Comparison of ENCODE assay signal across 19 cellular contexts in the genomic region with DNA sequence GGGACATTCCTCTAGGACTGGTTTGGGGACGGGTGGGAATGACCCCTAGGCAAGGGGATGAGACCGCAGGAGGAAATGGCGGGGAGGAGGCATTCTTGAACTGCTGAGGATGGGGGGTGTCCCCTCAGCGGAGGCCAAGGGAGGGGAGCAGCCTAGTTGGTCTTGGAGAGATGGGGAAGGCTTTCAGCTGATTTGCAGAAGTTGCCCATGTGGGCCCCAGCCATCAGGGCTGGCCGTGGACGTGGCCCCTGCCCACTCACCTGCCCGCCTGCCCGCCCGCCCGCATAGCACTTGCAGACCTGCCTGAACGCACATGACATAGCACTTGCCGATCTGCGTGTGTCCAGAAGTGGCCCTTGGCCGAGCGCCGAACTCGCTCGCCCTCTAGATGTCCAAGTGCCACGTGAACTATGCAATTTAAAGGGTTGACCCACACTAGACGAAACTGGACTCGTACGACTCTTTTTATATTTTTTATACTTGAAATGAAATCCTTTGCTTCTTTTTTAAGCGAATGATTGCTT. TPM values are rescaled to one million over a fixed set of nuclear protein-coding genes. Genes with fewer than 3 reads are reported as not detected.
DNase-seq lines count a peak whose midpoint lies in the region; ATAC-seq and TF ChIP-seq lines count a peak whose summit lies in the region.
"Had no signal": no experiment of that assay in that cellular context is flagged by ENCODE, and none has a peak within 500 bp of the region (broad histone marks: within the 10 kb centered on the region; RNA-seq: fewer than 3 reads in every experiment).

No MANE protein-coding gene starts in this region.

- no peak overlapping the region for H3K9ac ChIP-seq in trophoblast cell (ENCODE audit: low read length)

- TF ChIP-seq POLR2A in GM18505 (IDR thresholded peaks at IDR 0.05; ENCODE audit: borderline replicate concordance, extremely low read depth, insufficient read depth, insufficient read length), result no peak

- no peak overlapping the region for H2BK12ac ChIP-seq in trophoblast cell (ENCODE audit: low read length)

- H3K27me3 ChIP-seq in heart right ventricle (peaks cover 8 to 43% (median 36%) of the 10 kb centered on the region in 7 donors), lower lobe of right lung (ENCODE audit: low read depth) (peaks cover 34% of the 10 kb centered on the region), trophoblast cell (ENCODE audit: insufficient read depth, low read length) (peaks cover 37% of the 10 kb centered on the region), upper lobe of right lung (peaks cover 9% of the 10 kb centered on the region)

- H3K4me2 ChIP-seq in trophoblast cell (ENCODE audit: low read length), result no peak overlapping the region
- H3K4me2 ChIP-seq: A549, GM23338 had no signal

- H3K18ac ChIP-seq in trophoblast cell (ENCODE audit: low read length), result no peak overlapping the region

- H3K23ac ChIP-seq in trophoblast cell (ENCODE audit: low read length), result no peak overlapping the region

- DNase-seq in Right ventricle myocardium inferior (ENCODE audit: missing footprints), result peak; percentile 50
- DNase-seq in heart right ventricle, result no peak
- peak; percentile 78 for DNase-seq in lower lobe of right lung
- peak; percentile 57 to 67 for DNase-seq in trophoblast cell
- DNase-seq in upper lobe of right lung, result peak; percentile 82
- DNase-seq in COR-L47 (lab: John Stamatoyannopoulos, UW), result no peak
- DNase-seq: AML-193; CD4-positive, alpha-beta T cell; DMS153; DMS79; GDM1; HCEC 1CT had no signal

- ATAC-seq in Right ventricle myocardium inferior (no peak), heart right ventricle (no peak), lower lobe of right lung (peak in 1 of 2 donors; percentile 35), upper lobe of right lung (peak; percentile 26), GM18505 (IDR thresholded peaks at IDR 0.05; ENCODE audit: unreplicated experiment) (no peak), HG03571 (IDR thresholded peaks at IDR 0.05; ENCODE audit: unreplicated experiment) (no peak)
- ATAC-seq: A549, GM23338 had no signal

- no peak overlapping the region for H2AK5ac ChIP-seq in trophoblast cell (ENCODE audit: low read length)

- no peak overlapping the region for H3K4me3 ChIP-seq in heart right ventricle
- H3K4me3 ChIP-seq in lower lobe of right lung, result no peak overlapping the region
- H3K4me3 ChIP-seq in trophoblast cell (ENCODE audit: low read depth, low read length), result no peak overlapping the region
- no peak overlapping the region for H3K4me3 ChIP-seq in upper lobe of right lung
- H3K4me3 ChIP-seq: A549, GM23338 had no signal

- intact Hi-C loops in Right ventricle myocardium inferior (cut with DNase I), result no loop called here
- intact Hi-C loops in heart right ventricle (cut with DNase I), result no loop called here
- intact Hi-C loops in lower lobe of right lung (cut with DNase I), result no loop called here
- intact Hi-C loops in upper lobe of right lung (cut with DNase I), result no loop called here

- H3K9me3 ChIP-seq in heart right ventricle, result no peaks in the 10 kb centered on the region
- no peaks in the 10 kb centered on the region for H3K9me3 ChIP-seq in lower lobe of right lung
- peaks cover 13% of the 10 kb centered on the region for H3K9me3 ChIP-seq in trophoblast cell (ENCODE audit: insufficient read depth, low read depth, low read length)
- no peaks in the 10 kb centered on the region for H3K9me3 ChIP-seq in upper lobe of right lung
- H3K9me3 ChIP-seq: A549 had no signal

- no peak overlapping the region for H2AFZ ChIP-seq in trophoblast cell (ENCODE audit: insufficient read depth, low read length, poor library complexity)
- H2AFZ ChIP-seq: GM23338 had no signal

- H4K12ac ChIP-seq in trophoblast cell (ENCODE audit: low read depth, low read length), result no peak overlapping the region

- no peak overlapping the region for H2BK5ac ChIP-seq in trophoblast cell (ENCODE audit: low read depth, low read length, poor library complexity)

- no peak overlapping the region for H3K4ac ChIP-seq in trophoblast cell (ENCODE audit: low read depth, low read length)

- WGBS in heart right ventricle, 2 donors, result 93 to 95% methylated on average over 23 of the region's 23 CpGs
- WGBS in trophoblast cell (ENCODE audit: extremely low coverage, insufficient coverage, insufficient read length), result no CpG with 5 or more reads among the region's 23 CpGs

- peaks cover 3 to 23% (median 17%) of the 10 kb centered on the region in 9 donors for H3K4me1 ChIP-seq in heart right ventricle
- H3K4me1 ChIP-seq in lower lobe of right lung, result peaks cover 26% of the 10 kb centered on the region
- H3K4me1 ChIP-seq in trophoblast cell (ENCODE audit: control insufficient read depth in 1 of 2, insufficient read depth in 2 of 2, low read length in 2 of 2), result no peaks in the 10 kb centered on the region
- H3K4me1 ChIP-seq in upper lobe of right lung, result peaks cover 15% of the 10 kb centered on the region

- H3K36me3 ChIP-seq in heart right ventricle, result no peaks in the 10 kb centered on the region
- H3K36me3 ChIP-seq in lower lobe of right lung, result peaks cover 4% of the 10 kb centered on the region
- no peaks in the 10 kb centered on the region for H3K36me3 ChIP-seq in trophoblast cell (ENCODE audit: control insufficient read depth in 1 of 2, insufficient read depth in 2 of 2, low read length in 2 of 2)
- no peaks in the 10 kb centered on the region for H3K36me3 ChIP-seq in upper lobe of right lung

- TF ChIP-seq CTCF in heart right ventricle (IDR thresholded peaks at IDR 0.05) (no peak), lower lobe of right lung (IDR thresholded peaks at IDR 0.05) (no peak), upper lobe of right lung (IDR thresholded peaks at IDR 0.05) (no peak)

- no peak overlapping the region for H4K8ac ChIP-seq in trophoblast cell (ENCODE audit: low read depth, low read length)

- no peak overlapping the region for H3K27ac ChIP-seq in heart right ventricle
- H3K27ac ChIP-seq in lower lobe of right lung, result no peak overlapping the region
- no peak overlapping the region for H3K27ac ChIP-seq in trophoblast cell (ENCODE audit: low read depth, low read length)
- no peak overlapping the region for H3K27ac ChIP-seq in upper lobe of right lung
- H3K27ac ChIP-seq: 22Rv1, A549, C4-2B had no signal

- no peaks in the 10 kb centered on the region for H3K79me1 ChIP-seq in trophoblast cell (ENCODE audit: low read length)

- H2BK120ac ChIP-seq in trophoblast cell (ENCODE audit: insufficient read depth, low read length, poor library complexity), result no peak overlapping the region

- no peak overlapping the region for H3K14ac ChIP-seq in trophoblast cell (ENCODE audit: low read length)

- no peaks in the 10 kb centered on the region for H3K79me2 ChIP-seq in trophoblast cell (ENCODE audit: control insufficient read depth, insufficient read depth, low read length, poor library complexity)

- H4K91ac ChIP-seq in trophoblast cell (ENCODE audit: low read depth, low read length), result no peak overlapping the region

RNA-seq across cellular contexts. Expression of a gene that starts 4.9 kb away (rescaled TPM):
- total RNA-seq in Right ventricle myocardium inferior (7.1 TPM), heart right ventricle (1 to 10 TPM in 9 of 10 donors, under 1 TPM in 1; 0.89 to 9.2 (median 2.5) TPM), lower lobe of right lung (5.2 TPM), upper lobe of right lung (12.3 TPM)
- 1 to 10 TPM; 3.6 to 5.9 TPM for polyA plus RNA-seq in heart right ventricle
- 0.10 and 0.15 TPM in 2 replicates for polyA plus RNA-seq in trophoblast cell (2013)
- total RNA-seq: CD4-positive, alpha-beta T cell; HT-29 had no signal
- polyA plus RNA-seq: GM23338 had no signal

Comparison
In these comparisons a context has a peak if more than half of its experiments do, and no peak if none do; other contexts are left out.
1. DNase-seq: peak in Right ventricle myocardium inferior (single experiment), lower lobe of right lung (single experiment), trophoblast cell (2 of 2) and upper lobe of right lung (single experiment); none in heart right ventricle (0 of 2) and COR-L47 (single experiment).